Comparison of ENCODE assay signal across 1 cellular context in genomic region chr6:138503881-138504680, GRCh38.
A peak's percentile ranks its signal among the peaks of the same experiment; 100 is the strongest.
TF ChIP-seq lines count a peak whose summit lies in the region.

No MANE protein-coding gene starts in this region.

TF ChIP-seq in HepG2, 621 proteins besides CTCF, POLR2A, EP300 and RAD21 (continued from another document and continues in another):
- TF ChIP-seq ZHX1 (CRISPR knock-in tag; IDR thresholded peaks at IDR 0.05; ENCODE audit: low read depth) = no peak
- no peak for TF ChIP-seq TAF15 (IDR thresholded peaks at IDR 0.05; ENCODE audit: low read depth, low read length, poor library complexity, severe bottlenecking)
- peak; percentile 89 for TF ChIP-seq TBX2 (CRISPR knock-in tag; IDR thresholded peaks at IDR 0.05; ENCODE audit: borderline replicate concordance)
- no peak for TF ChIP-seq SNAI1 (CRISPR knock-in tag; IDR thresholded peaks at IDR 0.05; ENCODE audit: borderline replicate concordance)
- TF ChIP-seq ZNF589 (CRISPR knock-in tag; conservative IDR thresholded peaks at IDR 0.05) = no peak; the same call in 1 of the 2 replicates
- no peak for TF ChIP-seq SRSF1 (optimal IDR thresholded peaks at IDR 0.05; ENCODE audit: low read depth, low read length)
- no peak for TF ChIP-seq MYC (CRISPR knock-in tag; IDR thresholded peaks at IDR 0.05; ENCODE audit: borderline replicate concordance)
- TF ChIP-seq FOXO4 (CRISPR knock-in tag; conservative IDR thresholded peaks at IDR 0.05) = no peak
- TF ChIP-seq NBN (conservative IDR thresholded peaks at IDR 0.05) = no peak
- TF ChIP-seq STAG1 (CRISPR knock-in tag; IDR thresholded peaks at IDR 0.05) = peak; percentile 23
- TF ChIP-seq ZNF235 (CRISPR knock-in tag; IDR thresholded peaks at IDR 0.05; ENCODE audit: borderline replicate concordance) = no peak
- TF ChIP-seq CENPBD1 (CRISPR knock-in tag; IDR thresholded peaks at IDR 0.05; ENCODE audit: borderline replicate concordance, low read depth) = no peak
- TF ChIP-seq ZNF609 (CRISPR knock-in tag; IDR thresholded peaks at IDR 0.05; ENCODE audit: borderline replicate concordance) = peak; percentile 74
- no peak for TF ChIP-seq RBM22 (optimal IDR thresholded peaks at IDR 0.05; ENCODE audit: low read length)
- TF ChIP-seq RNF219 (CRISPR knock-in tag; IDR thresholded peaks at IDR 0.05) = no peak
- no peak for TF ChIP-seq TSC22D2 (CRISPR knock-in tag; IDR thresholded peaks at IDR 0.05; ENCODE audit: borderline replicate concordance)
- TF ChIP-seq ZNF800 (CRISPR knock-in tag; IDR thresholded peaks at IDR 0.05) = peak; percentile 68; the same call in 1 of the 2 replicates
- peak; percentile 69; the same call in 1 of the 2 replicates for TF ChIP-seq ZNF362 (CRISPR knock-in tag; IDR thresholded peaks at IDR 0.05; ENCODE audit: borderline replicate concordance)
- TF ChIP-seq MEIS1 (CRISPR knock-in tag; IDR thresholded peaks at IDR 0.05; ENCODE audit: borderline replicate concordance) = peak; percentile 64; the same call in 1 of the 2 replicates
- peak; percentile 88 for TF ChIP-seq FOXA3 (CRISPR knock-in tag; IDR thresholded peaks at IDR 0.05)
- no peak for TF ChIP-seq DDIT3 (CRISPR knock-in tag; IDR thresholded peaks at IDR 0.05)
- peak; percentile 88 for TF ChIP-seq ZNF644 (CRISPR knock-in tag; IDR thresholded peaks at IDR 0.05; ENCODE audit: low read depth)
- TF ChIP-seq BRCA1 (CRISPR knock-in tag; IDR thresholded peaks at IDR 0.05) = 0 out of 2 replicates have a peak, but pooled peaks have one; percentile 28
- no peak for TF ChIP-seq RBAK (CRISPR knock-in tag; IDR thresholded peaks at IDR 0.05)
- TF ChIP-seq ZNF350 (CRISPR knock-in tag; IDR thresholded peaks at IDR 0.05; ENCODE audit: borderline replicate concordance, low read depth) = peak; percentile 57; the same call in 1 of the 2 replicates
- TF ChIP-seq EZH2 (conservative IDR thresholded peaks at IDR 0.05; ENCODE audit: low read depth, low read length) = no peak
- no peak for TF ChIP-seq MBNL3 (CRISPR knock-in tag; conservative IDR thresholded peaks at IDR 0.05)
- no peak for TF ChIP-seq POLR2AphosphoS2 (IDR thresholded peaks at IDR 0.05; ENCODE audit: low read depth, low read length)
- no peak for TF ChIP-seq ZNF546 (CRISPR knock-in tag; conservative IDR thresholded peaks at IDR 0.05)
- TF ChIP-seq HMGA1 (CRISPR knock-in tag; conservative IDR thresholded peaks at IDR 0.05) = no peak
- no peak for TF ChIP-seq SUZ12 (IDR thresholded peaks at IDR 0.05; ENCODE audit: low read depth, low read length)
- TF ChIP-seq CBFB (CRISPR knock-in tag; IDR thresholded peaks at IDR 0.05) = no peak; the same call in 1 of the 2 replicates
- no peak for TF ChIP-seq ZNF142 (CRISPR knock-in tag; IDR thresholded peaks at IDR 0.05)
- TF ChIP-seq ZNF17 (CRISPR knock-in tag; IDR thresholded peaks at IDR 0.05) = no peak
- TF ChIP-seq ZBTB26 (CRISPR knock-in tag; IDR thresholded peaks at IDR 0.05; ENCODE audit: borderline replicate concordance) = no peak
